9 cellular contexts compared by ENCODE assay signal in genomic region chr11:64334764-64335741, GRCh38. TPM values are rescaled to one million over a fixed set of nuclear protein-coding genes. Genes with fewer than 3 reads are reported as not detected.
DNase-seq lines count a peak whose midpoint lies in the region; ATAC-seq and TF ChIP-seq lines count a peak whose summit lies in the region.
"Had no signal": no experiment of that assay in that cellular context is flagged by ENCODE, and none has a peak within 500 bp of the region (broad histone marks: within the 10 kb centered on the region; RNA-seq: fewer than 3 reads in every experiment).

No MANE protein-coding gene starts in this region.

- H3K27ac Mint-ChIP-seq in glutamatergic neuron (ENCODE audit: unreplicated experiment): peak overlapping the region; percentile 97
- H3K27ac Mint-ChIP-seq in stimulated activated naive B cell treated with anti-CD40 and anti-IgM and Interleukin-4, amounts not matched to agents 10 μg/mL and 1 μg/mL and 100 μg/mL, for 72 hours: peak overlapping the region; percentile 94
- H3K27ac Mint-ChIP-seq: T-helper 1 cell treated with Interleukin-12 subunit alpha and Interleukin-12 subunit beta and Interleukin-4 antibody, amounts not matched to agents 30 μg/mL and 1 μg/mL, for 36 hours had no signal

- H3K9ac ChIP-seq in BLaER1 treated with 17β-estradiol and CSF1 and Interleukin-3, amounts not matched to agents 10 nM and 100 nM: peak overlapping the region in 9 of 11 experiments; percentile 31 to 68 (median 62); a peak in 17 of 22 replicates

- no peaks in the 10 kb centered on the region for H3K27me3 ChIP-seq in BLaER1 treated with 17β-estradiol and CSF1 and Interleukin-3, amounts not matched to agents 10 nM and 100 nM

- DNase-seq in NCI-H1417 (lab: John Stamatoyannopoulos, UW) (peak; percentile 38 to 77 (median 48)), SW480 (ENCODE audit: low spot score) (peak; percentile 99), glutamatergic neuron (peak; percentile 87), occipital lobe (lab: John Stamatoyannopoulos, UW) (no peak)
- peak; percentile 82 for DNase-seq in stimulated activated naive B cell treated with anti-CD40 and anti-IgM and Interleukin-4, amounts not matched to agents 10 μg/mL and 1 μg/mL and 100 μg/mL, for 72 hours

- ATAC-seq in GM18517 (IDR thresholded peaks at IDR 0.05; ENCODE audit: unreplicated experiment) (peak; percentile 78), HG02852 (IDR thresholded peaks at IDR 0.05; ENCODE audit: unreplicated experiment) (peak; percentile 74)
- peak; percentile 82 to 83 for ATAC-seq in stimulated activated naive B cell treated with anti-CD40 and anti-IgM and Interleukin-4, amounts not matched to agents 10 μg/mL and 1 μg/mL and 100 μg/mL, for 72 hours (replicated peaks)

- H3K4me3 Mint-ChIP-seq in glutamatergic neuron (ENCODE audit: unreplicated experiment): peak overlapping the region; percentile 82
- peak overlapping the region; percentile 67 to 79 for H3K4me3 Mint-ChIP-seq in stimulated activated naive B cell treated with anti-CD40 and anti-IgM and Interleukin-4, amounts not matched to agents 10 μg/mL and 1 μg/mL and 100 μg/mL, for 72 hours
- H3K4me3 Mint-ChIP-seq: T-helper 1 cell treated with Interleukin-12 subunit alpha and Interleukin-12 subunit beta and Interleukin-4 antibody, amounts not matched to agents 30 μg/mL and 1 μg/mL, for 36 hours had no signal

- no peak for TF ChIP-seq CTCF in glutamatergic neuron (IDR thresholded peaks at IDR 0.05; ENCODE audit: partially characterized antibody, unreplicated experiment)

- H3K9me3 ChIP-seq in BLaER1 treated with 17β-estradiol and CSF1 and Interleukin-3, amounts not matched to agents 10 nM and 100 nM (replicated peaks in 1 of 11): no peaks in the 10 kb centered on the region

- peaks cover 17% of the 10 kb centered on the region for H3K9me3 Mint-ChIP-seq in glutamatergic neuron (ENCODE audit: unreplicated experiment)
- H3K9me3 Mint-ChIP-seq in stimulated activated naive B cell treated with anti-CD40 and anti-IgM and Interleukin-4, amounts not matched to agents 10 μg/mL and 1 μg/mL and 100 μg/mL, for 72 hours: no peaks in the 10 kb centered on the region
- H3K9me3 Mint-ChIP-seq: T-helper 1 cell treated with Interleukin-12 subunit alpha and Interleukin-12 subunit beta and Interleukin-4 antibody, amounts not matched to agents 30 μg/mL and 1 μg/mL, for 36 hours had no signal

- peaks cover 14% of the 10 kb centered on the region for H3K27me3 Mint-ChIP-seq in glutamatergic neuron (ENCODE audit: unreplicated experiment)
- no peaks in the 10 kb centered on the region for H3K27me3 Mint-ChIP-seq in stimulated activated naive B cell treated with anti-CD40 and anti-IgM and Interleukin-4, amounts not matched to agents 10 μg/mL and 1 μg/mL and 100 μg/mL, for 72 hours

- H3K4me1 Mint-ChIP-seq in glutamatergic neuron (ENCODE audit: low read depth, unreplicated experiment): peaks cover 27% of the 10 kb centered on the region
- H3K4me1 Mint-ChIP-seq in stimulated activated naive B cell treated with anti-CD40 and anti-IgM and Interleukin-4, amounts not matched to agents 10 μg/mL and 1 μg/mL and 100 μg/mL, for 72 hours: peaks cover 27 to 52% of the 10 kb centered on the region in 2 donors

- H3K4me3 ChIP-seq in BLaER1 treated with 17β-estradiol and CSF1 and Interleukin-3, amounts not matched to agents 10 nM and 100 nM: peak overlapping the region in 1 of 10 experiments; percentile 39; a peak in 4 of 20 replicates

- peaks cover 49 to 93% (median 86%) of the 10 kb centered on the region in 10 experiments for H3K4me1 ChIP-seq in BLaER1 treated with 17β-estradiol and CSF1 and Interleukin-3, amounts not matched to agents 10 nM and 100 nM

- peaks cover 4% of the 10 kb centered on the region for H3K36me3 Mint-ChIP-seq in glutamatergic neuron (ENCODE audit: unreplicated experiment)
- peaks cover 8 to 16% of the 10 kb centered on the region in 2 donors for H3K36me3 Mint-ChIP-seq in stimulated activated naive B cell treated with anti-CD40 and anti-IgM and Interleukin-4, amounts not matched to agents 10 μg/mL and 1 μg/mL and 100 μg/mL, for 72 hours

- no peaks in the 10 kb centered on the region for H3K36me3 ChIP-seq in BLaER1 treated with 17β-estradiol and CSF1 and Interleukin-3, amounts not matched to agents 10 nM and 100 nM

- H3K4me2 ChIP-seq in BLaER1 treated with 17β-estradiol and CSF1 and Interleukin-3, amounts not matched to agents 10 nM and 100 nM: peak overlapping the region; percentile 39 to 87 (median 73)

- peak overlapping the region in 9 of 11 experiments; percentile 47 to 93 (median 78); a peak in 18 of 22 replicates for H3K27ac ChIP-seq in BLaER1 treated with 17β-estradiol and CSF1 and Interleukin-3, amounts not matched to agents 10 nM and 100 nM

- H4K20me1 ChIP-seq in BLaER1 treated with 17β-estradiol and CSF1 and Interleukin-3, amounts not matched to agents 10 nM and 100 nM: no peaks in the 10 kb centered on the region

RNA-seq across cellular contexts. Expression of gene CCDC88B, which starts 5.0 kb away (rescaled TPM):
- total RNA-seq in glutamatergic neuron (ENCODE audit: unreplicated experiment): 83.6 TPM
- 1.4 TPM for total RNA-seq in occipital lobe

RNA-seq across cellular contexts. Expression of gene PRDX5, which starts 17.1 kb away (rescaled TPM):
- total RNA-seq in glutamatergic neuron (ENCODE audit: unreplicated experiment) (418 TPM), occipital lobe (93.0 TPM)

RNA-seq across cellular contexts. Expression of gene TRMT112, which starts 17.7 kb away (rescaled TPM):
- 93.1 TPM for total RNA-seq in glutamatergic neuron (ENCODE audit: unreplicated experiment)
- total RNA-seq in occipital lobe: 81.9 TPM

RNA-seq across cellular contexts. Expression of gene RPS6KA4, which starts 23.9 kb away (rescaled TPM):
- total RNA-seq in glutamatergic neuron (ENCODE audit: unreplicated experiment): 3.2 TPM
- total RNA-seq in occipital lobe: 10.0 TPM

RNA-seq across cellular contexts. Expression of gene ESRRA, which starts 29.7 kb away (rescaled TPM):
- 69.9 TPM for total RNA-seq in glutamatergic neuron (ENCODE audit: unreplicated experiment)
- total RNA-seq in occipital lobe: 14.2 TPM

Comparison
In these comparisons a context has a peak if more than half of its experiments do, and no peak if none do; other contexts are left out.
1. RNA of gene CCDC88B, which starts 5.0 kb away (total RNA-seq): 83.6 TPM in glutamatergic neuron (single experiment); 1.4 TPM in occipital lobe (single experiment); every median in the first group is over 10 times any median in the second.
2. Peak in every context shown above with its lines, with median percentiles within 50 percentile points of each other: ATAC-seq.